Comparison of ENCODE assay signal across 12 cellular contexts in the genomic region with DNA sequence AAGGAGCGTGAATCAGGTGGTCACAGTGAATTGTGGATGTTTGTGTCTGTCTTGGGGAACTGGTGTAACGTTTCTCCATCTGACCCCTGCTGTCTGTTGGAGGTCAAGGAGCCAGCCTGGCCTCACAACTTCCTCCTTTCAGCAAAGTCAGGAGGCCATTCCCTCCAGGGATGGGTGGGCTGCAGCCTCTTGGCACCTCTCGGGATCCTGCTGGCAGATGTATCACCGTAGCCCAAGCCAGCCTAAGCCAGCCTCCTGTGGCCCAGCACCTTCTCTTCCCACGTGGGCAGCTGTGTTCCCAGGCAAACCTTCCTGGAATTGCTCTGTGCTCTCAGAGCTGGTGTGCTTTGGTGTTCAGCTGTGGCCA. TPM values are rescaled to one million over a fixed set of nuclear protein-coding genes. Genes with fewer than 3 reads are reported as not detected.
DNase-seq lines count a peak whose midpoint lies in the region; ATAC-seq and TF ChIP-seq lines count a peak whose summit lies in the region.
"Had no signal": no experiment of that assay in that cellular context is flagged by ENCODE, and none has a peak within 500 bp of the region (broad histone marks: within the 10 kb centered on the region; RNA-seq: fewer than 3 reads in every experiment).

No MANE protein-coding gene starts in this region.

- H4K20me1 ChIP-seq in HCT116 (ENCODE audit: insufficient read depth), result peaks cover 1% of the 10 kb centered on the region; the same call in 1 of the 2 replicates

- H3K9me3 ChIP-seq in CD4-positive, alpha-beta memory T cell (ENCODE audit: control insufficient read depth in 1 of 2, low read length in 2 of 2), result no peaks in the 10 kb centered on the region
- 0 out of 4 replicates have a peak, but pooled peaks cover 0 to 6% of the 10 kb centered on the region in 2 experiments for H3K9me3 ChIP-seq in HCT116 (ENCODE audit: control insufficient read depth in 1 of 2, insufficient read depth in 1 of 2, low read depth in 1 of 2, low read length in 2 of 2)
- H3K9me3 ChIP-seq in WERI-Rb-1 (ENCODE audit: severe bottlenecking), result peaks cover 7% of the 10 kb centered on the region
- no peaks in the 10 kb centered on the region for H3K9me3 ChIP-seq in suprapubic skin

- peak overlapping the region in 5 of 7 donors; percentile 62 to 98 (median 86) for H3K27ac Mint-ChIP-seq in CD4-positive, alpha-beta memory T cell
- peak overlapping the region; percentile 78 to 97 (median 94) for H3K27ac Mint-ChIP-seq in naive B cell

- no peak overlapping the region for H3K27ac ChIP-seq in CD4-positive, alpha-beta memory T cell (ENCODE audit: low read depth, low read length)
- H3K27ac ChIP-seq in HCT116 (ENCODE audit: low read depth, low read length) (no peak overlapping the region), WERI-Rb-1 (peak overlapping the region; percentile 19), suprapubic skin (no peak overlapping the region)

- TF ChIP-seq CTCF in HCT116 (IDR thresholded peaks at IDR 0.05 in 2 of 3, conservative IDR thresholded peaks at IDR 0.05 in 1 of 3; ENCODE audit: borderline replicate concordance in 1 of 3, insufficient read depth in 1 of 3, low read depth in 2 of 3, low read length in 2 of 3) (no peak), WERI-Rb-1 (IDR thresholded peaks at IDR 0.05; ENCODE audit: low read depth, low read length) (no peak), suprapubic skin (IDR thresholded peaks at IDR 0.05) (no peak)

- POLR2A ChIA-PET in CD4-positive, alpha-beta memory T cell (lab: Charles Lee; ENCODE audit: partially characterized antibody), result interaction anchor here (0.6 to 10.2 kb wide), 3 partner anchors 25 to 49 kb away, joined by 3 to 362 read pairs (median 3); a partner anchor contains a TSS
- POLR2A ChIA-PET in HCT116 (lab: Charles Lee), result no interaction called here

- H3K36me3 ChIP-seq in CD4-positive, alpha-beta memory T cell (ENCODE audit: insufficient read depth, low read length), result no peaks in the 10 kb centered on the region
- H3K36me3 ChIP-seq in HCT116 (ENCODE audit: control insufficient read depth in 1 of 2, insufficient read depth in 2 of 2, low read length in 2 of 2) (peaks cover 0 to 11% of the 10 kb centered on the region in 2 experiments; a peak in 1 of 4 replicates), WERI-Rb-1 (no peaks in the 10 kb centered on the region; the same call in 1 of the 2 replicates), suprapubic skin (no peaks in the 10 kb centered on the region)

- TF ChIP-seq EP300 in suprapubic skin (IDR thresholded peaks at IDR 0.05), result no peak

- H3K4me2 ChIP-seq in HCT116 (ENCODE audit: low read length), result peak overlapping the region; percentile 13; the same call in 1 of the 2 replicates

- H3K27me3 ChIP-seq in CD4-positive, alpha-beta memory T cell (ENCODE audit: insufficient read depth, low read length), result no peaks in the 10 kb centered on the region
- no peaks in the 10 kb centered on the region for H3K27me3 ChIP-seq in HCT116 (ENCODE audit: insufficient read depth, low read length)
- H3K27me3 ChIP-seq in WERI-Rb-1 (ENCODE audit: insufficient read depth, low read depth, severe bottlenecking), result no peaks in the 10 kb centered on the region
- no peaks in the 10 kb centered on the region for H3K27me3 ChIP-seq in suprapubic skin

- peaks cover 68% of the 10 kb centered on the region for H3K4me1 ChIP-seq in CD4-positive, alpha-beta memory T cell (ENCODE audit: insufficient read depth, low read length)
- H3K4me1 ChIP-seq in HCT116 (ENCODE audit: control insufficient read depth in 1 of 2, insufficient read depth in 2 of 2, low read length in 2 of 2), result peaks cover 43 to 51% of the 10 kb centered on the region in 2 experiments
- H3K4me1 ChIP-seq in suprapubic skin, result peaks cover 39% of the 10 kb centered on the region

- H3K9ac ChIP-seq in HCT116 (ENCODE audit: low read length), result no peak overlapping the region

- 59% methylated on average over 5 of the region's 5 CpGs for WGBS in suprapubic skin

- H2AFZ ChIP-seq in HCT116 (ENCODE audit: low read depth, low read length, poor library complexity, severe bottlenecking), result no peak overlapping the region

- TF ChIP-seq RAD21 in HCT116 (IDR thresholded peaks at IDR 0.05; ENCODE audit: low read depth), result no peak

- H3K36me3 Mint-ChIP-seq in CD4-positive, alpha-beta memory T cell, result peaks cover 23 to 26% of the 10 kb centered on the region in 2 donors
- H3K36me3 Mint-ChIP-seq in naive B cell, result no peaks in the 10 kb centered on the region

- BruUV-seq in HCT116 (replicated peaks; lab: Mats Ljungman, UMichigan), result no TSS peak

- peak overlapping the region in 2 of 8 donors; percentile 30 to 50 for H3K4me3 Mint-ChIP-seq in CD4-positive, alpha-beta memory T cell
- peak overlapping the region in 1 of 8 donors; percentile 3 for H3K4me3 Mint-ChIP-seq in naive B cell

- peaks cover 47 to 83% (median 66%) of the 10 kb centered on the region in 4 donors for H3K4me1 Mint-ChIP-seq in CD4-positive, alpha-beta memory T cell
- H3K4me1 Mint-ChIP-seq in naive B cell, result peaks cover 57 to 66% (median 57%) of the 10 kb centered on the region in 3 donors

- H3K79me2 ChIP-seq in HCT116 (ENCODE audit: insufficient read depth, low read length), result peaks cover 100% of the 10 kb centered on the region

- no peak for DNase-seq in CD4-positive, alpha-beta memory T cell
- no peak for DNase-seq in HCT116 (ENCODE audit: low read depth, low spot score)
- DNase-seq in WERI-Rb-1, result no peak
- no peak for DNase-seq in naive B cell
- DNase-seq in germinal center (ENCODE audit: low spot score), result no peak
- DNase-seq in suprapubic skin (ENCODE audit: low spot score in 2 of 2), result no peak
- DNase-seq in NCI-H1048 (lab: John Stamatoyannopoulos, UW), result no peak
- DNase-seq: GDM1, HCEC 1CT, hypothalamus, NCI-H2227 treated with DMSO at 0.1 percent for 48 hours had no signal

- RAD21 ChIA-PET in HCT116 (lab: Charles Lee; ENCODE audit: low non-redundant PET in 1 of 2, low total read pairs in 2 of 2, uncharacterized antibody in 2 of 2, unreplicated experiment in 2 of 2), result no interaction called here

- no peaks in the 10 kb centered on the region for H3K9me3 Mint-ChIP-seq in CD4-positive, alpha-beta memory T cell
- H3K9me3 Mint-ChIP-seq in naive B cell, result peaks cover 0 to 10% (median 7%) of the 10 kb centered on the region in 7 donors

- H3K4me3 ChIP-seq in CD4-positive, alpha-beta memory T cell (ENCODE audit: low read length in 2 of 2), result no peak overlapping the region
- H3K4me3 ChIP-seq in HCT116 (replicated peaks in 1 of 2; ENCODE audit: low read depth in 1 of 2, low read length in 2 of 2), result no peak overlapping the region
- no peak overlapping the region for H3K4me3 ChIP-seq in WERI-Rb-1 (ENCODE audit: low read depth, low read length)
- H3K4me3 ChIP-seq in suprapubic skin, result no peak overlapping the region

- CTCF ChIA-PET in CD4-positive, alpha-beta memory T cell (lab: Charles Lee; ENCODE audit: partially characterized antibody), result interaction anchor here (1.3 to 9.7 kb wide), 3 partner anchors 28 to 76 kb away, joined by 3 to 150 read pairs (median 13); a partner anchor contains a TSS
- CTCF ChIA-PET in HCT116 (lab: Charles Lee), result no interaction called here

- intact Hi-C loops in CD4-positive, alpha-beta memory T cell (cut with micrococcal nuclease), result loop anchor here (10.0 kb wide), 1 partner anchor 208 kb away; a partner anchor contains a TSS
- intact Hi-C loops in HCT116 (cut with micrococcal nuclease), result loop anchor here (2.0 kb wide), 1 partner anchor 76 kb away; no protein-coding TSS in a partner anchor

- ATAC-seq in HCT116 (no peak), naive B cell (ENCODE audit: low read depth in 2 of 2) (no peak), GM21360 (IDR thresholded peaks at IDR 0.05; ENCODE audit: unreplicated experiment) (no peak)

- TF ChIP-seq POLR2A in HCT116 (IDR thresholded peaks at IDR 0.05; ENCODE audit: borderline replicate concordance, extremely low read depth, insufficient read depth, insufficient read length), result no peak
- no peak for TF ChIP-seq POLR2A in suprapubic skin (IDR thresholded peaks at IDR 0.05)

- H3K27me3 Mint-ChIP-seq in CD4-positive, alpha-beta memory T cell, result no peaks in the 10 kb centered on the region
- H3K27me3 Mint-ChIP-seq in naive B cell, result no peaks in the 10 kb centered on the region

- no peaks in the 10 kb centered on the region for H3K9me2 ChIP-seq in HCT116 (ENCODE audit: insufficient read depth)

TF ChIP-seq in HCT116, 20 proteins besides CTCF, POLR2A, EP300 and RAD21:
- no peak for TF ChIP-seq CEBPB (IDR thresholded peaks at IDR 0.05; ENCODE audit: low read depth)
- TF ChIP-seq EGR1 (IDR thresholded peaks at IDR 0.05; ENCODE audit: low read depth), result no peak
- TF ChIP-seq, protein P1, sequence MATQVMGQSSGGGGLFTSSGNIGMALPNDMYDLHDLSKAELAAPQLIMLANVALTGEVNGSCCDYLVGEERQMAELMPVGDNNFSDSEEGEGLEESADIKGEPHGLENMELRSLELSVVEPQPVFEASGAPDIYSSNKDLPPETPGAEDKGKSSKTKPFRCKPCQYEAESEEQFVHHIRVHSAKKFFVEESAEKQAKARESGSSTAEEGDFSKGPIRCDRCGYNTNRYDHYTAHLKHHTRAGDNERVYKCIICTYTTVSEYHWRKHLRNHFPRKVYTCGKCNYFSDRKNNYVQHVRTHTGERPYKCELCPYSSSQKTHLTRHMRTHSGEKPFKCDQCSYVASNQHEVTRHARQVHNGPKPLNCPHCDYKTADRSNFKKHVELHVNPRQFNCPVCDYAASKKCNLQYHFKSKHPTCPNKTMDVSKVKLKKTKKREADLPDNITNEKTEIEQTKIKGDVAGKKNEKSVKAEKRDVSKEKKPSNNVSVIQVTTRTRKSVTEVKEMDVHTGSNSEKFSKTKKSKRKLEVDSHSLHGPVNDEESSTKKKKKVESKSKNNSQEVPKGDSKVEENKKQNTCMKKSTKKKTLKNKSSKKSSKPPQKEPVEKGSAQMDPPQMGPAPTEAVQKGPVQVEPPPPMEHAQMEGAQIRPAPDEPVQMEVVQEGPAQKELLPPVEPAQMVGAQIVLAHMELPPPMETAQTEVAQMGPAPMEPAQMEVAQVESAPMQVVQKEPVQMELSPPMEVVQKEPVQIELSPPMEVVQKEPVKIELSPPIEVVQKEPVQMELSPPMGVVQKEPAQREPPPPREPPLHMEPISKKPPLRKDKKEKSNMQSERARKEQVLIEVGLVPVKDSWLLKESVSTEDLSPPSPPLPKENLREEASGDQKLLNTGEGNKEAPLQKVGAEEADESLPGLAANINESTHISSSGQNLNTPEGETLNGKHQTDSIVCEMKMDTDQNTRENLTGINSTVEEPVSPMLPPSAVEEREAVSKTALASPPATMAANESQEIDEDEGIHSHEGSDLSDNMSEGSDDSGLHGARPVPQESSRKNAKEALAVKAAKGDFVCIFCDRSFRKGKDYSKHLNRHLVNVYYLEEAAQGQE (IDR thresholded peaks at IDR 0.05; ENCODE audit: low read depth), result no peak
- no peak for TF ChIP-seq EZH2 (IDR thresholded peaks at IDR 0.05)

RNA-seq across cellular contexts. Expression of a gene that starts 30.5 kb away (rescaled TPM):
- 10 to 100 TPM; 77.1 to 80.7 TPM for total RNA-seq in CD4-positive, alpha-beta memory T cell
- polyA plus RNA-seq in CD4-positive, alpha-beta memory T cell, result 100 to 1,000 TPM; 100 to 114 TPM
- total RNA-seq in HCT116 (2021; ENCODE audit: unreplicated experiment) (111 TPM), suprapubic skin (10 to 100 TPM; 27.7 to 40.7 (median 35.3) TPM)
- polyA plus RNA-seq in HCT116 (2012), result 173 and 207 TPM in 2 replicates
- polyA plus RNA-seq in naive B cell (ENCODE audit: low read depth in 6 of 6), result 10 to 100 TPM; 49.1 to 92.1 (median 66.7) TPM
